In genomic region chr9:3441197-3441816, GRCh38 we compare ENCODE assay signal across 1 cellular context.
TF ChIP-seq lines count a peak whose summit lies in the region.

No MANE protein-coding gene starts in this region.

TF ChIP-seq in WTC11, 78 proteins besides CTCF, POLR2A, EP300 and RAD21 (continued from another document):
- TF ChIP-seq AFF4 (CRISPR knock-in tag; IDR thresholded peaks at IDR 0.05; ENCODE audit: borderline replicate concordance) (no peak), ZNF423 (CRISPR knock-in tag; IDR thresholded peaks at IDR 0.05) (no peak), NR1H2 (CRISPR knock-in tag; IDR thresholded peaks at IDR 0.05) (no peak), RORB (CRISPR knock-in tag; IDR thresholded peaks at IDR 0.05) (no peak), SP1 (CRISPR knock-in tag; conservative IDR thresholded peaks at IDR 0.05) (no peak), IRF2 (CRISPR knock-in tag; IDR thresholded peaks at IDR 0.05; ENCODE audit: borderline replicate concordance, low read depth) (no peak), OVOL2 (CRISPR knock-in tag; IDR thresholded peaks at IDR 0.05; ENCODE audit: borderline replicate concordance) (no peak), ATF2 (CRISPR knock-in tag; IDR thresholded peaks at IDR 0.05; ENCODE audit: borderline replicate concordance, low read depth) (no peak), ZNF416 (CRISPR knock-in tag; IDR thresholded peaks at IDR 0.05) (no peak), KAT7 (CRISPR knock-in tag; IDR thresholded peaks at IDR 0.05; ENCODE audit: borderline replicate concordance) (no peak), NFE2L1 (CRISPR knock-in tag; IDR thresholded peaks at IDR 0.05) (no peak), ZNF138 (CRISPR knock-in tag; conservative IDR thresholded peaks at IDR 0.05) (no peak), FOXP1 (CRISPR knock-in tag; IDR thresholded peaks at IDR 0.05; ENCODE audit: borderline replicate concordance) (no peak), ZBTB21 (CRISPR knock-in tag; IDR thresholded peaks at IDR 0.05; ENCODE audit: borderline replicate concordance) (no peak), ZNF281 (CRISPR knock-in tag; IDR thresholded peaks at IDR 0.05) (no peak)
- TF ChIP-seq, protein P1, sequence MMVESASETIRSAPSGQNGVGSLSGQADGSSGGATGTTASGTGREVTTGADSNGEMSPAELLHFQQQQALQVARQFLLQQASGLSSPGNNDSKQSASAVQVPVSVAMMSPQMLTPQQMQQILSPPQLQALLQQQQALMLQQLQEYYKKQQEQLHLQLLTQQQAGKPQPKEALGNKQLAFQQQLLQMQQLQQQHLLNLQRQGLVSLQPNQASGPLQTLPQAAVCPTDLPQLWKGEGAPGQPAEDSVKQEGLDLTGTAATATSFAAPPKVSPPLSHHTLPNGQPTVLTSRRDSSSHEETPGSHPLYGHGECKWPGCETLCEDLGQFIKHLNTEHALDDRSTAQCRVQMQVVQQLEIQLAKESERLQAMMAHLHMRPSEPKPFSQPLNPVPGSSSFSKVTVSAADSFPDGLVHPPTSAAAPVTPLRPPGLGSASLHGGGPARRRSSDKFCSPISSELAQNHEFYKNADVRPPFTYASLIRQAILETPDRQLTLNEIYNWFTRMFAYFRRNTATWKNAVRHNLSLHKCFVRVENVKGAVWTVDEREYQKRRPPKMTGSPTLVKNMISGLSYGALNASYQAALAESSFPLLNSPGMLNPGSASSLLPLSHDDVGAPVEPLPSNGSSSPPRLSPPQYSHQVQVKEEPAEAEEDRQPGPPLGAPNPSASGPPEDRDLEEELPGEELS (CRISPR knock-in tag; IDR thresholded peaks at IDR 0.05): no peak
- TF ChIP-seq, protein P2, sequence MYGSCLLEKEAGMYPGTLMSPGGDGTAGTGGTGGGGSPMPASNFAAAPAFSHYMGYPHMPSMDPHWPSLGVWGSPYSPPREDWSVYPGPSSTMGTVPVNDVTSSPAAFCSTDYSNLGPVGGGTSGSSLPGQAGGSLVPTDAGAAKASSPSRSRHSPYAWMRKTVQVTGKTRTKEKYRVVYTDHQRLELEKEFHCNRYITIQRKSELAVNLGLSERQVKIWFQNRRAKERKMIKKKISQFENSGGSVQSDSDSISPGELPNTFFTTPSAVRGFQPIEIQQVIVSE (CRISPR knock-in tag; IDR thresholded peaks at IDR 0.05; ENCODE audit: borderline replicate concordance): no peak
